25 cellular contexts compared by ENCODE assay signal in genomic region chr16:85496145-85496544, GRCh38.
"Had no signal": no experiment of that assay in that cellular context is flagged by ENCODE, and none has a peak within 500 bp of the region (broad histone marks: within the 10 kb centered on the region; RNA-seq: fewer than 3 reads in every experiment).

No MANE protein-coding gene starts in this region.

- H3K27ac ChIP-seq: RWPE1 had no signal

- DNase-seq: IMR-90, Karpas-422, KG1, MG63, NCI-H1092, NCI-H1105 treated with DMSO at 0.1 percent for 48 hours, NCI-H1417 treated with DMSO at 0.1 percent for 48 hours, NCI-H146, NCI-H1694 treated with DMSO at 0.1 percent for 48 hours, NCI-H1930, NCI-H2081, NCI-H2107, NCI-H2171, NCI-H226, NCI-H446, NCI-H510A, NCI-H524 treated with DMSO at 0.1 percent for 48 hours, NCI-H69, NCI-H774, PC-3, SHP77, SK-N-SH, SW 1271 had no signal

- H3K9me3 ChIP-seq: MG63, SK-N-SH had no signal

- ATAC-seq: Panc1, PC-3 had no signal

- H3K4me3 ChIP-seq: MG63 had no signal

- H3K9ac ChIP-seq: SK-N-SH had no signal

- H3K4me2 ChIP-seq: SK-N-SH had no signal

- H3K27me3 ChIP-seq: MG63 had no signal

- H3K36me3 ChIP-seq: MG63 had no signal
